Comparison of ENCODE assay signal across 1 cellular context in the genomic region with DNA sequence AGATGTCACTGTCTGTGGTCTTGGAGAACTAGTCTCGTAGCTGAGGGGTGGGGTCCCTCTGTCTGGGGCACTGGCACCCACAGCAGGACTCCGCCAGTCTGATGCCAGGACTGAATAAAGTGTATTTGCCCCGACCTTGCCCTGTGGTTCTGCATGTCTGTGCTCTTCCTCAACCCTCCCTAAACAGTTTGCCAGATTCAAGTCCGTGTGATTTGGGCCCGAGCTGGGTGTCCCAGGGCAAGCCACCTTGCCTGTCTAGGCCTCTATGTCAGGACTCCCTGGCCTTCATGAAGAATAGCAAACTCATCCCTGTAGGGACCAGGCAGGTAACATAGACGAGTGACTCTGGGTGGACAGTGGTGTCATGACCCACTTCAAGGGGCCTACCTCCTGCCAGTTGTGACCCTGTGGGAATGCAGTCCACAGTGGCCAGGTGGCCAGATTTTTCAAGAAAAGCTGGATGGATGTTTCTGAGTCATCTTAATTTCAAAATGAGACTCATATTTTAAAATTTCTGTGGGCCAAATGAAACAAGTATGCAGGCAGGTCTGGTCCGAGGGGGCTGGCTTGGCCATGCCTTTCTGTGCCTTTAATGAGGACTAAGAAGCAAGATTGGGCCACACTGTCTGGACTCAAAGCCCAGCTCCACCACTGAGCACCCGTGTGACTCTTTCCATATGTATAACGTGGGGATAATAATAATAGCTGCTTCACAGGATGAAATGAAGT.
TF ChIP-seq lines count a peak whose summit lies in the region.

No MANE protein-coding gene starts in this region.

TF ChIP-seq in HepG2, 621 proteins besides CTCF, POLR2A, EP300 and RAD21 (continued from another document):
- TF ChIP-seq ZNF577 (CRISPR knock-in tag; IDR thresholded peaks at IDR 0.05; ENCODE audit: borderline replicate concordance, low read depth) (no peak), HNRNPL (IDR thresholded peaks at IDR 0.05; ENCODE audit: low read depth, low read length) (0 out of 2 replicates have a peak, but pooled peaks have one; percentile 49), SP4 (CRISPR knock-in tag; IDR thresholded peaks at IDR 0.05) (peak; percentile 27; the same call in 1 of the 2 replicates), ZNF3 (CRISPR knock-in tag; IDR thresholded peaks at IDR 0.05) (no peak)
- TF ChIP-seq, protein P1, sequence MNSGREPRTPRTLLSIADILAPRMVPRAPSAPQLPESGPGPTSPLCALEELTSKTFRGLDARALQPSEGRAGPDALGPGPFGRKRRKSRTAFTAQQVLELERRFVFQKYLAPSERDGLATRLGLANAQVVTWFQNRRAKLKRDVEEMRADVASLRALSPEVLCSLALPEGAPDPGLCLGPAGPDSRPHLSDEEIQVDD (CRISPR knock-in tag; IDR thresholded peaks at IDR 0.05; ENCODE audit: borderline replicate concordance): 0 out of 2 replicates have a peak, but pooled peaks have one; percentile 31
